Comparison of ENCODE assay signal across 1 cellular context in the genomic region with DNA sequence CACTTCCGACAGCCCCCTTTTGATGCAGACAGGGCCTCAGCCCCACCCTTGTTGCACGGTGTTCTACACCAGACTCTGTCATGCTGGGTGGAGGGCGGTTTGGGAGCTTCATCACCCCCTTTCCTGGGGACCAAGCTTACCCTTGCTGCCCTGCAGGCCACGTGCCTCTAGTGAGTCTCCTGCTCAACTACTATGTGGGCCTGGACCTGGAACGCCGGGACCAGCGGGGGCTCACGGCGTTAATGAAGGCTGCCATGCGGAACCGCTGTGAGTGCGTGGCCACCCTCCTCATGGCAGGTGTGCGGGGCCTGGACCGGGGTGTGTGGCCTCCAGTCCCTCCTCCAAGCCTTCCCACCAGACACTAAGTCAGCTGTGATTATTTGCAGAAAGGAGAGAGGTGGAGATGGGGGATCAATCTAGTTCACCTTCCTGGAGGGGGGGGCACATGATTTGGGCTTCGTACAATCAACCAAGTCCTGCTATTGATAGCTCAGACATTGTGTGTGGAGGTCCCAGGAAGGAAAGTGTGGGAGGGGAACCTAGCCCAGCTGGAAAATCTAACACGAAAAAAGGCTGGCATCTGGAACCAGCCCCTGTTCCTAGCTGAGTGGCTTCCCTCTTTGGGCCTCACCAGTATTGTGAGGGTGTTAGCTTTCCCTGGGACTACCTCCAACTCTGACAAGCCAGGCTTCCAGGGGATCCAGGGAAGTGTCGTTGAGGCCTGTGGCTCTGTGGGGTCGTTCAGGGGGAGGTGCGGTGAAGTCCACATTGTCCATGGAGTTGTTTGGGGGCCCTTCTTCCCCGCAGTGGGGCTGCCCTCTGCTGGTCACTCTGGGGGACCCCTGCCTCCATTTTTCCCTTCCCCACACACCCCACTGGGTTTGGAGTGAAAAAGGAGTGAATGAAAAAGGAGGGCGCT.
TF ChIP-seq lines count a peak whose summit lies in the region.

No MANE protein-coding gene starts in this region.

TF ChIP-seq in H1, 55 proteins besides CTCF, POLR2A, EP300 and RAD21:
- no peak for TF ChIP-seq CEBPB (IDR thresholded peaks at IDR 0.05; ENCODE audit: low read depth, low read length)
- TF ChIP-seq YY1 (IDR thresholded peaks at IDR 0.05; ENCODE audit: low read depth, low read length): peak; percentile 68; the same call in 1 of the 2 replicates
- no peak for TF ChIP-seq CTBP2 (IDR thresholded peaks at IDR 0.05; ENCODE audit: borderline replicate concordance, insufficient read depth, insufficient read length, low read length)
- no peak for TF ChIP-seq TBP (IDR thresholded peaks at IDR 0.05; ENCODE audit: low read depth, low read length)
- TF ChIP-seq HDAC2 (IDR thresholded peaks at IDR 0.05; ENCODE audit: borderline replicate concordance in 1 of 2, low read depth in 2 of 2, low read length in 2 of 2): 0 out of 4 replicates have a peak, but pooled peaks of 1 of the 2 experiments have one; percentile 64
- no peak for TF ChIP-seq JUN (IDR thresholded peaks at IDR 0.05; ENCODE audit: low read depth, low read length)
